Comparison of ENCODE assay signal across 8 cellular contexts in genomic region chr5:151078490-151079262, GRCh38. TPM values are rescaled to one million over a fixed set of nuclear protein-coding genes. Genes with fewer than 3 reads are reported as not detected.
DNase-seq lines count a peak whose midpoint lies in the region; ATAC-seq and TF ChIP-seq lines count a peak whose summit lies in the region.

No MANE protein-coding gene starts in this region.

- peak overlapping the region; percentile 99 for H3K9ac ChIP-seq in Karpas-422 (ENCODE audit: low read length)

- H3K9me2 ChIP-seq in Karpas-422 (replicated peaks; ENCODE audit: insufficient read depth, low read length) = no peaks in the 10 kb centered on the region

- H3K4me1 ChIP-seq in Karpas-422 (ENCODE audit: low read length) = peaks cover 52% of the 10 kb centered on the region

- peak in 9 of 10 experiments; percentile 51 to 66 (median 58) for DNase-seq in CD4-positive, alpha-beta T cell
- DNase-seq in Karpas-422 (peak; percentile 72), natural killer cell (no peak), OCI-M1 (lab: John Stamatoyannopoulos, UW) (no peak), middle frontal gyrus (ENCODE audit: extremely low spot score, low spot score) (no peak), EL (no peak)
- peak; percentile 54 for DNase-seq in activated T-helper 2 cell treated with anti-CD3 and anti-CD28 coated beads, Interferon-gamma antibody, Interleukin-2, Interleukin-4, amounts not matched to agents 10 μg/mL and 5 μg/mL and 100 μg/mL, durations not matched to agents 14 hours and 24 hours and 36 hours (ENCODE audit: low spot score)

- peaks cover 45% of the 10 kb centered on the region for H3K36me3 ChIP-seq in Karpas-422 (ENCODE audit: insufficient read depth, low read length)

- peak; percentile 27 for ATAC-seq in CD4-positive, alpha-beta T cell (ENCODE audit: poor library complexity)
- peak; percentile 41 for ATAC-seq in GM21367 (IDR thresholded peaks at IDR 0.05; ENCODE audit: unreplicated experiment)
- peak in 1 of 3 donors; percentile 26 for ATAC-seq in natural killer cell

- peaks cover 82% of the 10 kb centered on the region for H3K4me1 Mint-ChIP-seq in CD4-positive, alpha-beta T cell (ENCODE audit: low read depth)
- peaks cover 70% of the 10 kb centered on the region for H3K4me1 Mint-ChIP-seq in activated T-helper 2 cell treated with anti-CD3 and anti-CD28 coated beads, Interferon-gamma antibody, Interleukin-2, Interleukin-4, amounts not matched to agents 10 μg/mL and 5 μg/mL and 100 μg/mL, durations not matched to agents 14 hours and 24 hours and 36 hours (ENCODE audit: low read depth)
- peaks cover 52 to 62% of the 10 kb centered on the region in 2 donors for H3K4me1 Mint-ChIP-seq in natural killer cell

- H2AFZ ChIP-seq in Karpas-422 (ENCODE audit: low read length) = no peak overlapping the region

- H4K20me1 ChIP-seq in Karpas-422 (ENCODE audit: insufficient read depth, low read depth, low read length) = peaks cover 6% of the 10 kb centered on the region; the same call in 1 of the 2 replicates

- peak overlapping the region; percentile 97 for H3K27ac ChIP-seq in CD4-positive, alpha-beta T cell (ENCODE audit: low read depth, low read length)
- peak overlapping the region; percentile 86 for H3K27ac ChIP-seq in Karpas-422 (ENCODE audit: low read length)

- POLR2A ChIA-PET in CD4-positive, alpha-beta T cell (lab: Charles Lee) = interaction anchor here (0.7 to 1.9 kb wide), 5 partner anchors 9 to 174 kb away, joined by 3 to 6 read pairs (median 3); partner anchors contain the start of gene GM2A

- peak overlapping the region; percentile 94 for H3K4me3 ChIP-seq in Karpas-422 (ENCODE audit: low read length)

- H3K27me3 Mint-ChIP-seq in CD4-positive, alpha-beta T cell = no peaks in the 10 kb centered on the region
- no peaks in the 10 kb centered on the region for H3K27me3 Mint-ChIP-seq in activated T-helper 2 cell treated with anti-CD3 and anti-CD28 coated beads, Interferon-gamma antibody, Interleukin-2, Interleukin-4, amounts not matched to agents 10 μg/mL and 5 μg/mL and 100 μg/mL, durations not matched to agents 14 hours and 24 hours and 36 hours (ENCODE audit: low read depth)
- no peaks in the 10 kb centered on the region for H3K27me3 Mint-ChIP-seq in natural killer cell (ENCODE audit: low read depth in 2 of 2)

- H3K79me2 ChIP-seq in Karpas-422 (ENCODE audit: low read length) = peaks cover 76% of the 10 kb centered on the region

- no peaks in the 10 kb centered on the region for H3K9me3 Mint-ChIP-seq in CD4-positive, alpha-beta T cell
- no peaks in the 10 kb centered on the region for H3K9me3 Mint-ChIP-seq in activated T-helper 2 cell treated with anti-CD3 and anti-CD28 coated beads, Interferon-gamma antibody, Interleukin-2, Interleukin-4, amounts not matched to agents 10 μg/mL and 5 μg/mL and 100 μg/mL, durations not matched to agents 14 hours and 24 hours and 36 hours
- no peaks in the 10 kb centered on the region for H3K9me3 Mint-ChIP-seq in natural killer cell

- CTCF ChIA-PET in CD4-positive, alpha-beta T cell (lab: Charles Lee) = interaction anchor here (1.4 kb wide), 1 partner anchor 14 kb away, joined by 4 read pairs; no protein-coding TSS in a partner anchor

- H3K36me3 Mint-ChIP-seq in CD4-positive, alpha-beta T cell (ENCODE audit: low read depth) = peaks cover 48% of the 10 kb centered on the region
- H3K36me3 Mint-ChIP-seq in activated T-helper 2 cell treated with anti-CD3 and anti-CD28 coated beads, Interferon-gamma antibody, Interleukin-2, Interleukin-4, amounts not matched to agents 10 μg/mL and 5 μg/mL and 100 μg/mL, durations not matched to agents 14 hours and 24 hours and 36 hours (ENCODE audit: low read depth) = peaks cover 86% of the 10 kb centered on the region
- H3K36me3 Mint-ChIP-seq in natural killer cell = no peaks in the 10 kb centered on the region

- H3K9me3 ChIP-seq in CD4-positive, alpha-beta T cell (ENCODE audit: control insufficient read depth, low read length) = no peaks in the 10 kb centered on the region
- no peaks in the 10 kb centered on the region for H3K9me3 ChIP-seq in Karpas-422 (ENCODE audit: low read length)

- peak overlapping the region; percentile 99 for H3K4me2 ChIP-seq in Karpas-422 (ENCODE audit: low read depth, low read length, poor library complexity, severe bottlenecking)

- H3K27ac Mint-ChIP-seq in CD4-positive, alpha-beta T cell = peak overlapping the region; percentile 87
- H3K27ac Mint-ChIP-seq in activated T-helper 2 cell treated with anti-CD3 and anti-CD28 coated beads, Interferon-gamma antibody, Interleukin-2, Interleukin-4, amounts not matched to agents 10 μg/mL and 5 μg/mL and 100 μg/mL, durations not matched to agents 14 hours and 24 hours and 36 hours = peak overlapping the region; percentile 87
- H3K27ac Mint-ChIP-seq in natural killer cell = peak overlapping the region; percentile 93 to 95

- intact Hi-C loops in CD4-positive, alpha-beta T cell (cut with DNase I, micrococcal nuclease) = no loop called here
- intact Hi-C loops in activated T-helper 2 cell treated with anti-CD3 and anti-CD28 coated beads, Interferon-gamma antibody, Interleukin-2, Interleukin-4, amounts not matched to agents 10 μg/mL and 5 μg/mL and 100 μg/mL, durations not matched to agents 14 hours and 24 hours and 36 hours (cut with micrococcal nuclease) = loop anchor here (1.0 to 5.0 kb wide), 5 partner anchors 9 to 296 kb away; no protein-coding TSS in a partner anchor
- intact Hi-C loops in natural killer cell (cut with micrococcal nuclease) = no loop called here

- TF ChIP-seq CTCF in CD4-positive, alpha-beta T cell (IDR thresholded peaks at IDR 0.05) = no peak
- TF ChIP-seq CTCF in natural killer cell (IDR thresholded peaks at IDR 0.05) = no peak

- H3K27me3 ChIP-seq in CD4-positive, alpha-beta T cell (ENCODE audit: control insufficient read depth, insufficient read depth, low read length) = no peaks in the 10 kb centered on the region
- H3K27me3 ChIP-seq in Karpas-422 (ENCODE audit: low read length) = no peaks in the 10 kb centered on the region

- H3K4me3 Mint-ChIP-seq in CD4-positive, alpha-beta T cell = peak overlapping the region; percentile 97
- H3K4me3 Mint-ChIP-seq in activated T-helper 2 cell treated with anti-CD3 and anti-CD28 coated beads, Interferon-gamma antibody, Interleukin-2, Interleukin-4, amounts not matched to agents 10 μg/mL and 5 μg/mL and 100 μg/mL, durations not matched to agents 14 hours and 24 hours and 36 hours (ENCODE audit: low read depth) = peak overlapping the region; percentile 98
- peak overlapping the region; percentile 93 for H3K4me3 Mint-ChIP-seq in natural killer cell

RNA-seq across cellular contexts. Expression of gene TNIP1, which starts 2.2 kb away (rescaled TPM):
- total RNA-seq in CD4-positive, alpha-beta T cell = 100 to 1,000 TPM; 110 to 115 TPM
- 106 and 205 TPM in 2 replicates for total RNA-seq in Karpas-422 (2014; rRNA removed; shearing (Covaris generic); ENCODE audit: low replicate concordance)
- total RNA-seq in activated T-helper 2 cell treated with anti-CD3 and anti-CD28 coated beads, Interferon-gamma antibody, Interleukin-2, Interleukin-4, amounts not matched to agents 10 μg/mL and 5 μg/mL and 100 μg/mL, durations not matched to agents 14 hours and 24 hours and 36 hours = 473 and 477 TPM in 2 replicates
- 100 to 1,000 TPM; 140 to 180 (median 153) TPM for total RNA-seq in natural killer cell

RNA-seq across cellular contexts. Expression of gene GPX3, which starts 58.3 kb away (rescaled TPM):
- under 1 TPM in 1 of 2 experiments, not detected in 1; 0.58 TPM for total RNA-seq in CD4-positive, alpha-beta T cell
- not detected in 2 replicates for total RNA-seq in Karpas-422 (2014; rRNA removed; shearing (Covaris generic); ENCODE audit: low replicate concordance)
- 0.46 TPM in 1 of 2 replicates, not detected in the other for total RNA-seq in activated T-helper 2 cell treated with anti-CD3 and anti-CD28 coated beads, Interferon-gamma antibody, Interleukin-2, Interleukin-4, amounts not matched to agents 10 μg/mL and 5 μg/mL and 100 μg/mL, durations not matched to agents 14 hours and 24 hours and 36 hours
- 1 to 10 TPM in 1 of 3 donors, not detected in 2; 1.1 TPM for total RNA-seq in natural killer cell

Comparison
In these comparisons a context has a peak if more than half of its experiments do, and no peak if none do; other contexts are left out.
1. DNase-seq: peak in CD4-positive, alpha-beta T cell (9 of 10), Karpas-422 (single experiment) and activated T-helper 2 cell treated with anti-CD3 and anti-CD28 coated beads, Interferon-gamma antibody, Interleukin-2, Interleukin-4, amounts not matched to agents 10 μg/mL and 5 μg/mL and 100 μg/mL, durations not matched to agents 14 hours and 24 hours and 36 hours (single experiment); none in natural killer cell (single experiment), OCI-M1 (single experiment), middle frontal gyrus (single experiment) and EL (single experiment).
2. Peak in every context shown above with its lines, with median percentiles within 50 percentile points of each other: H3K27ac Mint-ChIP-seq and H3K4me3 Mint-ChIP-seq.